In the genomic region with DNA sequence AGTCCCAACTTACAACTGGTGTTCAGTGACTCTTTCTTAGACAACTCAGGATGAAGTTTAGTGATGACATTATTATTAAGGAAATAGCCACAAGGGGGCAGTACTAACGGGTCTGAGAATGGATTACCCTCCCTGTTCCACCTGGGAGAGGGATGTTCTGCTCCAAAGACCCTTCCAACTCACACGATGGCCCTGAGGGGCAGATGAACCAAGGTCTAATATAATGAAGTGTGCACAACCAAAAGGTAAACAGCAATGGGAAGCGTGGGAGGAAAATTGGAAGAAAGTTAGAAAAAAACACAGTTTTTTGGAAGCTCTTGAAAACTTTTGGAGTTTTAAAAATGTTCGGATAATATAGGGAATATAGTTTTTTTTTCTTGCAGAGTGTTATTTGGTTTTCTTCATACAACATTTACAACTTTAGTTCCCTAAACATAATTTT, we compare ENCODE assay signal across 8 cellular contexts. TPM values are rescaled to one million over a fixed set of nuclear protein-coding genes. Genes with fewer than 3 reads are reported as not detected.
DNase-seq lines count a peak whose midpoint lies in the region; ATAC-seq and TF ChIP-seq lines count a peak whose summit lies in the region.

No MANE protein-coding gene starts in this region.

- H3K4me2 ChIP-seq in Karpas-422 (ENCODE audit: low read depth, low read length, poor library complexity, severe bottlenecking) (no peak overlapping the region), SK-N-SH (no peak overlapping the region), neural progenitor cell (no peak overlapping the region)

- POLR2A ChIA-PET in SK-N-SH (lab: Yijun Ruan, JAX): no interaction called here

- no peak for TF ChIP-seq EP300 in SK-N-SH (IDR thresholded peaks at IDR 0.05; ENCODE audit: borderline replicate concordance in 1 of 2, low read depth in 1 of 2, low read length in 1 of 2)

- ATAC-seq in activated T-cell treated with anti-CD3 and anti-CD28 coated beads, Interleukin-2, amount 50 U/mL, for 72 hours (replicated peaks in 1 of 2): peak in 1 of 2 donors; percentile 36
- ATAC-seq in GM18870 (IDR thresholded peaks at IDR 0.05; ENCODE audit: unreplicated experiment): no peak

- peak; percentile 15 to 39 for DNase-seq in activated T-cell treated with anti-CD3 and anti-CD28 coated beads, Interleukin-2, amount 50 U/mL, for 72 hours
- no peak for DNase-seq in activated T-cell treated with anti-CD3 and anti-CD28 coated beads, Interleukin-2, amount 50 U/mL, for 24 hours
- DNase-seq in Karpas-422 (peak; percentile 82), SK-N-SH (peak; percentile 82), erythroblast (lab: John Stamatoyannopoulos, UW) (peak; percentile 20 to 54), neural progenitor cell (ENCODE audit: low spot score) (peak; percentile 83), mesenteric fat pad (ENCODE audit: low spot score) (no peak)

- no peak overlapping the region for H3K27ac Mint-ChIP-seq in activated T-cell treated with anti-CD3 and anti-CD28 coated beads, Interleukin-2, amount 50 U/mL, for 72 hours
- no peak overlapping the region for H3K27ac Mint-ChIP-seq in activated T-cell treated with anti-CD3 and anti-CD28 coated beads, Interleukin-2, amount 50 U/mL, for 24 hours
- H3K27ac Mint-ChIP-seq in neural progenitor cell: no peak overlapping the region

- H4K20me1 ChIP-seq in Karpas-422 (ENCODE audit: insufficient read depth, low read depth, low read length) (no peaks in the 10 kb centered on the region), SK-N-SH (ENCODE audit: insufficient read depth) (no peaks in the 10 kb centered on the region), neural progenitor cell (ENCODE audit: low read depth) (no peaks in the 10 kb centered on the region)

- H2AFZ ChIP-seq in Karpas-422 (ENCODE audit: low read length) (no peak overlapping the region), SK-N-SH (ENCODE audit: low read depth) (no peak overlapping the region), neural progenitor cell (replicated peaks) (no peak overlapping the region)

- H3K27me3 ChIP-seq in Karpas-422 (ENCODE audit: low read length) (no peaks in the 10 kb centered on the region; the same call in 1 of the 2 replicates), SK-N-SH (ENCODE audit: insufficient read depth) (peaks cover 23% of the 10 kb centered on the region; the same call in 1 of the 2 replicates), neural progenitor cell (no peaks in the 10 kb centered on the region)

- H3K4me1 Mint-ChIP-seq in activated T-cell treated with anti-CD3 and anti-CD28 coated beads, Interleukin-2, amount 50 U/mL, for 72 hours (ENCODE audit: low read depth): peaks cover 5% of the 10 kb centered on the region
- H3K4me1 Mint-ChIP-seq in activated T-cell treated with anti-CD3 and anti-CD28 coated beads, Interleukin-2, amount 50 U/mL, for 24 hours (ENCODE audit: low read depth): no peaks in the 10 kb centered on the region
- H3K4me1 Mint-ChIP-seq in neural progenitor cell: peaks cover 25% of the 10 kb centered on the region

- 28% methylated on average over 4 of the region's 4 CpGs for WGBS in SK-N-SH (ENCODE audit: low lambda C conversion rate)

- H3K9me3 Mint-ChIP-seq in activated T-cell treated with anti-CD3 and anti-CD28 coated beads, Interleukin-2, amount 50 U/mL, for 72 hours: no peaks in the 10 kb centered on the region
- H3K9me3 Mint-ChIP-seq in activated T-cell treated with anti-CD3 and anti-CD28 coated beads, Interleukin-2, amount 50 U/mL, for 24 hours: no peaks in the 10 kb centered on the region
- H3K9me3 Mint-ChIP-seq in neural progenitor cell: no peaks in the 10 kb centered on the region

- no peaks in the 10 kb centered on the region for H3K9me2 ChIP-seq in Karpas-422 (replicated peaks; ENCODE audit: insufficient read depth, low read length)
- no peaks in the 10 kb centered on the region for H3K9me2 ChIP-seq in SK-N-SH

- H3K9me3 ChIP-seq in Karpas-422 (ENCODE audit: low read length) (no peaks in the 10 kb centered on the region), SK-N-SH (no peaks in the 10 kb centered on the region), neural progenitor cell (ENCODE audit: low read depth) (no peaks in the 10 kb centered on the region)

- TF ChIP-seq CTCF in SK-N-SH (IDR thresholded peaks at IDR 0.05) (peak; percentile 77), neural progenitor cell (IDR thresholded peaks at IDR 0.05) (peak; percentile 80)

- no peaks in the 10 kb centered on the region for H3K36me3 Mint-ChIP-seq in activated T-cell treated with anti-CD3 and anti-CD28 coated beads, Interleukin-2, amount 50 U/mL, for 72 hours (ENCODE audit: insufficient read depth in 2 of 2)
- no peaks in the 10 kb centered on the region for H3K36me3 Mint-ChIP-seq in activated T-cell treated with anti-CD3 and anti-CD28 coated beads, Interleukin-2, amount 50 U/mL, for 24 hours (ENCODE audit: low read depth)
- H3K36me3 Mint-ChIP-seq in neural progenitor cell: no peaks in the 10 kb centered on the region

- peaks cover 13% of the 10 kb centered on the region for H3K27me3 Mint-ChIP-seq in activated T-cell treated with anti-CD3 and anti-CD28 coated beads, Interleukin-2, amount 50 U/mL, for 72 hours (ENCODE audit: low read depth)
- peaks cover 5% of the 10 kb centered on the region for H3K27me3 Mint-ChIP-seq in activated T-cell treated with anti-CD3 and anti-CD28 coated beads, Interleukin-2, amount 50 U/mL, for 24 hours
- H3K27me3 Mint-ChIP-seq in neural progenitor cell (ENCODE audit: insufficient read depth, low read depth): peaks cover 5% of the 10 kb centered on the region

- CTCF ChIA-PET in SK-N-SH (lab: Yijun Ruan, JAX): interaction anchor here (0.6 to 3.7 kb wide), 21 partner anchors 10 to 1226 kb away, joined by 3 to 30 read pairs (median 4); a partner anchor contains a TSS

- H3K4me1 ChIP-seq in Karpas-422 (ENCODE audit: low read length) (no peaks in the 10 kb centered on the region), SK-N-SH (ENCODE audit: control insufficient read depth in 1 of 2, insufficient read depth in 2 of 2, low read depth in 1 of 2, low read length in 1 of 2) (peaks cover 0 to 15% of the 10 kb centered on the region in 2 experiments; a peak in 1 of 4 replicates), neural progenitor cell (peaks cover 15% of the 10 kb centered on the region)

- no peaks in the 10 kb centered on the region for H3K79me2 ChIP-seq in Karpas-422 (ENCODE audit: low read length)
- H3K79me2 ChIP-seq in SK-N-SH (ENCODE audit: insufficient read depth): no peaks in the 10 kb centered on the region
- H3K79me2 ChIP-seq in neural progenitor cell (ENCODE audit: low read depth): no peaks in the 10 kb centered on the region

- H3K36me3 ChIP-seq in Karpas-422 (ENCODE audit: insufficient read depth, low read length) (no peaks in the 10 kb centered on the region), SK-N-SH (replicated peaks in 1 of 2; ENCODE audit: control insufficient read depth in 1 of 2, insufficient read depth in 2 of 2, low read length in 1 of 2) (no peaks in the 10 kb centered on the region), neural progenitor cell (no peaks in the 10 kb centered on the region)

- TF ChIP-seq POLR2A in erythroblast (IDR thresholded peaks at IDR 0.05; ENCODE audit: low read length): no peak

- H3K4me3 ChIP-seq in Karpas-422 (ENCODE audit: low read length): no peak overlapping the region
- no peak overlapping the region; a peak in 1 of 4 replicates for H3K4me3 ChIP-seq in SK-N-SH (ENCODE audit: low read depth in 2 of 2, low read length in 1 of 2)
- H3K4me3 ChIP-seq in neural progenitor cell: no peak overlapping the region

- H3K9ac ChIP-seq in Karpas-422 (ENCODE audit: low read length) (no peak overlapping the region), SK-N-SH (no peak overlapping the region), neural progenitor cell (no peak overlapping the region)

- TF ChIP-seq RAD21 in SK-N-SH (IDR thresholded peaks at IDR 0.05; ENCODE audit: low read length): peak; percentile 57

- H3K4me3 Mint-ChIP-seq in activated T-cell treated with anti-CD3 and anti-CD28 coated beads, Interleukin-2, amount 50 U/mL, for 72 hours: no peak overlapping the region
- H3K4me3 Mint-ChIP-seq in activated T-cell treated with anti-CD3 and anti-CD28 coated beads, Interleukin-2, amount 50 U/mL, for 24 hours: no peak overlapping the region
- no peak overlapping the region for H3K4me3 Mint-ChIP-seq in neural progenitor cell

- H3F3A ChIP-seq in SK-N-SH (replicated peaks; ENCODE audit: insufficient read depth) (no peaks in the 10 kb centered on the region), neural progenitor cell (ENCODE audit: low read depth) (peaks cover 10% of the 10 kb centered on the region)

- H3K27ac ChIP-seq in Karpas-422 (ENCODE audit: low read length) (no peak overlapping the region), SK-N-SH (ENCODE audit: low read depth in 2 of 2, low read length in 1 of 2) (no peak overlapping the region), neural progenitor cell (no peak overlapping the region)

TF ChIP-seq in SK-N-SH, 30 proteins besides CTCF, POLR2A, EP300 and RAD21 (continues in another document):
- TF ChIP-seq, protein P1, sequence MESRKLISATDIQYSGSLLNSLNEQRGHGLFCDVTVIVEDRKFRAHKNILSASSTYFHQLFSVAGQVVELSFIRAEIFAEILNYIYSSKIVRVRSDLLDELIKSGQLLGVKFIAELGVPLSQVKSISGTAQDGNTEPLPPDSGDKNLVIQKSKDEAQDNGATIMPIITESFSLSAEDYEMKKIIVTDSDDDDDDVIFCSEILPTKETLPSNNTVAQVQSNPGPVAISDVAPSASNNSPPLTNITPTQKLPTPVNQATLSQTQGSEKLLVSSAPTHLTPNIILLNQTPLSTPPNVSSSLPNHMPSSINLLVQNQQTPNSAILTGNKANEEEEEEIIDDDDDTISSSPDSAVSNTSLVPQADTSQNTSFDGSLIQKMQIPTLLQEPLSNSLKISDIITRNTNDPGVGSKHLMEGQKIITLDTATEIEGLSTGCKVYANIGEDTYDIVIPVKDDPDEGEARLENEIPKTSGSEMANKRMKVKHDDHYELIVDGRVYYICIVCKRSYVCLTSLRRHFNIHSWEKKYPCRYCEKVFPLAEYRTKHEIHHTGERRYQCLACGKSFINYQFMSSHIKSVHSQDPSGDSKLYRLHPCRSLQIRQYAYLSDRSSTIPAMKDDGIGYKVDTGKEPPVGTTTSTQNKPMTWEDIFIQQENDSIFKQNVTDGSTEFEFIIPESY (IDR thresholded peaks at IDR 0.05; ENCODE audit: borderline replicate concordance, low read depth): no peak

RNA-seq across cellular contexts. Expression of a gene that starts 24.0 kb away (rescaled TPM):
- total RNA-seq in activated T-cell treated with anti-CD3 and anti-CD28 coated beads, Interleukin-2, amount 50 U/mL, for 72 hours: not detected
- not detected in 2 replicates for total RNA-seq in Karpas-422 (2014; rRNA removed; shearing (Covaris generic); ENCODE audit: low replicate concordance)
- not detected in 2 replicates for polyA plus RNA-seq in SK-N-SH (2012; rRNA removed)
- polyA plus RNA-seq in SK-N-SH (2012; cell fraction: cytosol; rRNA removed): not detected in 2 replicates
- polyA plus RNA-seq in SK-N-SH (2012; cell fraction: nucleus; rRNA removed): not detected in 2 replicates
- not detected in 2 replicates for total RNA-seq in neural progenitor cell (ENCODE audit: low replicate concordance)
- not detected for total RNA-seq in mesenteric fat pad

RNA-seq across cellular contexts. Expression of a gene that starts 42.1 kb away (rescaled TPM):
- not detected for total RNA-seq in activated T-cell treated with anti-CD3 and anti-CD28 coated beads, Interleukin-2, amount 50 U/mL, for 72 hours
- not detected in 2 replicates for total RNA-seq in Karpas-422 (2014; rRNA removed; shearing (Covaris generic); ENCODE audit: low replicate concordance)
- not detected in 2 replicates for polyA plus RNA-seq in SK-N-SH (2012; rRNA removed)
- not detected in 2 replicates for polyA plus RNA-seq in SK-N-SH (2012; cell fraction: cytosol; rRNA removed)
- not detected in 2 replicates for polyA plus RNA-seq in SK-N-SH (2012; cell fraction: nucleus; rRNA removed)
- total RNA-seq in neural progenitor cell (ENCODE audit: low replicate concordance) (0.58 and 0.90 TPM in 2 replicates), mesenteric fat pad (not detected)

Comparison
In these comparisons a context has a peak if more than half of its experiments do, and no peak if none do; other contexts are left out.
1. DNase-seq: peak in activated T-cell treated with anti-CD3 and anti-CD28 coated beads, Interleukin-2, amount 50 U/mL, for 72 hours (2 of 2), Karpas-422 (single experiment), SK-N-SH (single experiment), erythroblast (2 of 2) and neural progenitor cell (single experiment); none in activated T-cell treated with anti-CD3 and anti-CD28 coated beads, Interleukin-2, amount 50 U/mL, for 24 hours (single experiment) and mesenteric fat pad (single experiment).